Comparison of ENCODE assay signal across 9 cellular contexts in genomic region chr14:73570913-73571312, GRCh38. TPM values are rescaled to one million over a fixed set of nuclear protein-coding genes. Genes with fewer than 3 reads are reported as not detected.
A peak's percentile ranks its signal among the peaks of the same experiment; 100 is the strongest.
DNase-seq lines count a peak whose midpoint lies in the region; ATAC-seq and TF ChIP-seq lines count a peak whose summit lies in the region.
"Not testable (repeated sequence)": the region's sequence is repeated elsewhere in the genome, so short reads cannot be mapped to it uniquely, and the experiment has no call there.
"Had no signal": no experiment of that assay in that cellular context is flagged by ENCODE, and none has a peak within 500 bp of the region (broad histone marks: within the 10 kb centered on the region; RNA-seq: fewer than 3 reads in every experiment).

No MANE protein-coding gene starts in this region.

- peak; percentile 51 for DNase-seq in CD1c-positive myeloid dendritic cell (ENCODE audit: extremely low spot score)
- DNase-seq in SHP77 (lab: John Stamatoyannopoulos, UW): peak; percentile 3 to 25
- DNase-seq in activated T-cell treated with anti-CD3 and anti-CD28 coated beads, Interleukin-2, amount 50 U/mL, for 1 hour: peak; percentile 77
- DNase-seq in endodermal cell: peak; percentile 89
- DNase-seq in lung (ENCODE audit: low spot score): peak; percentile 65
- peak in 2 of 3 experiments; percentile 24 to 70 for DNase-seq in stimulated activated CD4-positive, alpha-beta T cell treated with anti-CD3 and anti-CD28 coated beads, TNF-alpha, amount 100 ng/mL, for 24 hours (ENCODE audit: low read depth in 3 of 3)

- H3K4me1 ChIP-seq in endodermal cell (ENCODE audit: control insufficient read depth, insufficient read depth, low read length); lung (ENCODE audit: control insufficient read depth in 2 of 2, insufficient read depth in 2 of 2, low read length in 2 of 2): not testable (repeated sequence)

- ATAC-seq in GM21367 (IDR thresholded peaks at IDR 0.05; ENCODE audit: unreplicated experiment): peak; percentile 38
- ATAC-seq in lung (ENCODE audit: insufficient read depth, low FRiP score): not testable (repeated sequence)

- not testable (repeated sequence) for H3K27me3 ChIP-seq in endodermal cell (ENCODE audit: control insufficient read depth, insufficient read depth, low read length, poor library complexity, severe bottlenecking); lung (ENCODE audit: control insufficient read depth, insufficient read depth)

- peak overlapping the region in 3 of 4 donors; percentile 39 to 86 (median 80) for H3K4me3 Mint-ChIP-seq in IgD-negative memory B cell
- H3K4me3 Mint-ChIP-seq in endodermal cell: peak overlapping the region; percentile 75

- H3K9me3 Mint-ChIP-seq in IgD-negative memory B cell: not testable (repeated sequence)
- peaks cover 13% of the 10 kb centered on the region for H3K9me3 Mint-ChIP-seq in endodermal cell

- H3K4me1 Mint-ChIP-seq in IgD-negative memory B cell: peaks cover 20 to 25% (median 22%) of the 10 kb centered on the region in 3 donors
- H3K4me1 Mint-ChIP-seq in endodermal cell: peaks cover 15% of the 10 kb centered on the region

- 53 to 54% methylated on average over 5 to 7 of the region's 8 CpGs for WGBS in endodermal cell (ENCODE audit: insufficient coverage in 1 of 2, insufficient read length in 1 of 2), 2 experiments
- WGBS in lung, 2 donors: 37 to 46% methylated on average over 8 of the region's 8 CpGs

- not testable (repeated sequence) for H3K9me3 ChIP-seq in endodermal cell (ENCODE audit: control insufficient read depth, low read length); lung (ENCODE audit: control insufficient read depth in 2 of 2, insufficient read depth in 1 of 2, low read length in 1 of 2)

- peaks cover 10% of the 10 kb centered on the region for H3K36me3 Mint-ChIP-seq in IgD-negative memory B cell
- H3K36me3 Mint-ChIP-seq in endodermal cell (ENCODE audit: low read depth): peaks cover 33% of the 10 kb centered on the region

- H3K27ac ChIP-seq in endodermal cell (ENCODE audit: low read depth, low read length); lung (ENCODE audit: low read depth in 1 of 2, low read length in 1 of 2): not testable (repeated sequence)

- H3K27ac Mint-ChIP-seq in IgD-negative memory B cell: peak overlapping the region in 1 of 3 donors; percentile 55
- H3K27ac Mint-ChIP-seq in endodermal cell: not testable (repeated sequence)

- TF ChIP-seq CTCF in endodermal cell (conservative IDR thresholded peaks at IDR 0.05) (peak; percentile 81), lung (IDR thresholded peaks at IDR 0.05; ENCODE audit: control extremely low read depth, extremely low read depth) (peak; percentile 17)

- H3K27me3 Mint-ChIP-seq in IgD-negative memory B cell; endodermal cell (ENCODE audit: insufficient read depth): not testable (repeated sequence)

- H3K36me3 ChIP-seq in endodermal cell (ENCODE audit: control insufficient read depth, insufficient read depth, low read length); lung (ENCODE audit: control insufficient read depth in 2 of 2, insufficient read depth in 2 of 2, low read length in 2 of 2): not testable (repeated sequence)

- not testable (repeated sequence) for H3K9ac ChIP-seq in endodermal cell (ENCODE audit: extremely low read depth, low read length, poor library complexity, severe bottlenecking)

- H3K4me3 ChIP-seq in endodermal cell (ENCODE audit: low read length); lung: not testable (repeated sequence)

RNA-seq across cellular contexts. Expression of gene ACOT2, which starts 1.9 kb away (rescaled TPM):
- polyA plus RNA-seq in IgD-negative memory B cell (25.0 TPM), lung (10 to 100 TPM; 22.4 to 39.6 TPM)
- total RNA-seq in endodermal cell (10 to 100 TPM in 1 of 2 donors, 1 to 10 TPM in 1; 5.0 to 12.3 TPM), lung (10 to 100 TPM; 23.6 to 61.9 TPM)
- polyA plus RNA-seq in endodermal cell (2013, experiment 1 of 2): 13.0 TPM
- polyA plus RNA-seq in endodermal cell (2013, experiment 2 of 2): 13.5 TPM

RNA-seq across cellular contexts. Expression of gene HEATR4, which starts 12.2 kb away (rescaled TPM):
- polyA plus RNA-seq in IgD-negative memory B cell (0.34 TPM), lung (under 1 TPM; 0.05 to 0.28 TPM)
- total RNA-seq in endodermal cell (1 to 10 TPM in 1 of 2 donors, under 1 TPM in 1; 0.46 to 3.2 TPM), lung (under 1 TPM; 0.34 to 0.46 TPM)
- 0.18 TPM for polyA plus RNA-seq in endodermal cell (2013, experiment 1 of 2)
- not detected for polyA plus RNA-seq in endodermal cell (2013, experiment 2 of 2)

RNA-seq across cellular contexts. Expression of gene ACOT4, which starts 20.8 kb away (rescaled TPM):
- polyA plus RNA-seq in IgD-negative memory B cell (2.4 TPM), lung (1 to 10 TPM; 1.8 to 2.3 TPM)
- total RNA-seq in endodermal cell (1 to 10 TPM in 1 of 2 donors, under 1 TPM in 1; 0.97 to 2.0 TPM), lung (1 to 10 TPM in 1 of 2 donors, under 1 TPM in 1; 0.60 to 4.2 TPM)
- 0.28 TPM for polyA plus RNA-seq in endodermal cell (2013, experiment 1 of 2)
- 0.58 TPM for polyA plus RNA-seq in endodermal cell (2013, experiment 2 of 2)

RNA-seq across cellular contexts. Expression of gene ACOT1, which starts 34.0 kb away (rescaled TPM):
- polyA plus RNA-seq in IgD-negative memory B cell: 3.7 TPM
- 1 to 10 TPM; 4.2 to 4.4 TPM for total RNA-seq in endodermal cell
- 1.9 TPM for polyA plus RNA-seq in endodermal cell (2013, experiment 1 of 2)
- 3.4 TPM for polyA plus RNA-seq in endodermal cell (2013, experiment 2 of 2)
- total RNA-seq in lung: 10 to 100 TPM in 1 of 2 donors, 1 to 10 TPM in 1; 2.8 to 22.1 TPM
- 1 to 10 TPM; 3.2 to 9.4 TPM for polyA plus RNA-seq in lung

RNA-seq across cellular contexts. Expression of gene ACOT6, which starts 41.4 kb away (rescaled TPM):
- polyA plus RNA-seq in IgD-negative memory B cell: not detected
- not detected for total RNA-seq in endodermal cell
- not detected for polyA plus RNA-seq in endodermal cell (2013, experiment 1 of 2)
- not detected for polyA plus RNA-seq in endodermal cell (2013, experiment 2 of 2)
- total RNA-seq in lung: not detected
- not detected for polyA plus RNA-seq in lung
- total RNA-seq: T-helper 2 cell treated with Interferon-gamma antibody and Interleukin-4, amounts not matched to agents 100 ng/mL and 5 ng/mL, for 36 hours had no signal

Comparison
In these comparisons a context has a peak if more than half of its experiments do, and no peak if none do; other contexts are left out.
1. DNase-seq: peak in every context shown above with its lines; median percentile 89 in endodermal cell; 77 in activated T-cell treated with anti-CD3 and anti-CD28 coated beads, Interleukin-2, amount 50 U/mL, for 1 hour; 65 in lung; 51 in CD1c-positive myeloid dendritic cell; 47 in stimulated activated CD4-positive, alpha-beta T cell treated with anti-CD3 and anti-CD28 coated beads, TNF-alpha, amount 100 ng/mL, for 24 hours; 14 in SHP77.